2 cellular contexts compared by ENCODE assay signal in genomic region chr19:1572795-1573194, GRCh38.
TF ChIP-seq lines count a peak whose summit lies in the region.

No MANE protein-coding gene starts in this region.

TF ChIP-seq in HEK293, 187 proteins besides CTCF, POLR2A, EP300 and RAD21:
- TF ChIP-seq, protein P1, sequence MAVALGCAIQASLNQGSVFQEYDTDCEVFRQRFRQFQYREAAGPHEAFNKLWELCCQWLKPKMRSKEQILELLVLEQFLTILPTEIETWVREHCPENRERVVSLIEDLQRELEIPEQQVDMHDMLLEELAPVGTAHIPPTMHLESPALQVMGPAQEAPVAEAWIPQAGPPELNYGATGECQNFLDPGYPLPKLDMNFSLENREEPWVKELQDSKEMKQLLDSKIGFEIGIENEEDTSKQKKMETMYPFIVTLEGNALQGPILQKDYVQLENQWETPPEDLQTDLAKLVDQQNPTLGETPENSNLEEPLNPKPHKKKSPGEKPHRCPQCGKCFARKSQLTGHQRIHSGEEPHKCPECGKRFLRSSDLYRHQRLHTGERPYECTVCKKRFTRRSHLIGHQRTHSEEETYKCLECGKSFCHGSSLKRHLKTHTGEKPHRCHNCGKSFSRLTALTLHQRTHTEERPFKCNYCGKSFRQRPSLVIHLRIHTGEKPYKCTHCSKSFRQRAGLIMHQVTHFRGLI (tag by site-specific recombination; IDR thresholded peaks at IDR 0.05) = peak; percentile 64
- TF ChIP-seq ZBTB7A (tag by site-specific recombination; IDR thresholded peaks at IDR 0.05; ENCODE audit: low read depth) = no peak

TF ChIP-seq in K562, 482 proteins besides CTCF, POLR2A, EP300 and RAD21:
- TF ChIP-seq DEAF1 (CRISPR knock-in tag; IDR thresholded peaks at IDR 0.05) (no peak), NFRKB (IDR thresholded peaks at IDR 0.05; ENCODE audit: low read depth) (no peak), ZFX (CRISPR knock-in tag; IDR thresholded peaks at IDR 0.05) (no peak), E2F4 (CRISPR knock-in tag; IDR thresholded peaks at IDR 0.05; ENCODE audit: low read depth) (no peak), RCOR1 (IDR thresholded peaks at IDR 0.05; ENCODE audit: borderline replicate concordance in 1 of 2, low read depth in 2 of 2, low read length in 2 of 2) (no peak), ZNF740 (CRISPR knock-in tag; IDR thresholded peaks at IDR 0.05) (no peak), ZNF740 (tag; IDR thresholded peaks at IDR 0.05) (no peak), MXI1 (IDR thresholded peaks at IDR 0.05; ENCODE audit: low read depth, low read length) (no peak), KDM5B (IDR thresholded peaks at IDR 0.05; ENCODE audit: insufficient replicate concordance, low read depth, low read length) (no peak), ZNF512 (tag; IDR thresholded peaks at IDR 0.05) (no peak), STAT5A (IDR thresholded peaks at IDR 0.05; ENCODE audit: borderline replicate concordance, low read length) (no peak), SNAPC5 (CRISPR knock-in tag; IDR thresholded peaks at IDR 0.05) (no peak), CBX1 (IDR thresholded peaks at IDR 0.05; ENCODE audit: low read depth) (no peak), ZNF57 (CRISPR knock-in tag; IDR thresholded peaks at IDR 0.05) (no peak), ZNF766 (CRISPR knock-in tag; conservative IDR thresholded peaks at IDR 0.05) (no peak), HEY1 (CRISPR knock-in tag; IDR thresholded peaks at IDR 0.05; ENCODE audit: borderline replicate concordance) (no peak), ZNF3 (CRISPR knock-in tag; IDR thresholded peaks at IDR 0.05) (no peak), ZNF431 (CRISPR knock-in tag; IDR thresholded peaks at IDR 0.05) (no peak), ZNF133 (CRISPR knock-in tag; IDR thresholded peaks at IDR 0.05) (no peak), MAX (CRISPR knock-in tag; IDR thresholded peaks at IDR 0.05) (no peak)
TF ChIP-seq in K562: peak in this region for 0.
